15 cellular contexts compared by ENCODE assay signal in the genomic region with DNA sequence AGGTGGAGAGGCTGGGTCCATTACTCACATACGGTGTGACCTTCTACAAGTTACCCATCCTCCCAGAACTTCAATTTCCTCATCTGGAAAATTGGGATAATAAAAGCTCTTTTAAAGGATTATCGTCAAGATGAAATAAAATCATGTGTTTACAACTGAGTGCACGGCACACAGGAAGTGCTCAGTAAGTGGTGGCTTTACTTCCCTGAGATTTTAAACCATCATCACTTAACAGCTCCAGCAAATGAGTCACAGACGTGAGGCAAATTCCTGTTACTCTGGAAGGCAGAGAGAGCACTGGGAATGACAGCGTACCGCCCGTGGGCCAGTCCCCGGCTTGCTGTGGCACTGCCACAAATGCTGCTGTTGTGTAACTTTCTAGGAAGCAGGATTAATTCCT.
DNase-seq lines count a peak whose midpoint lies in the region; ATAC-seq and TF ChIP-seq lines count a peak whose summit lies in the region.
"Had no signal": no experiment of that assay in that cellular context is flagged by ENCODE, and none has a peak within 500 bp of the region (broad histone marks: within the 10 kb centered on the region; RNA-seq: fewer than 3 reads in every experiment).

No MANE protein-coding gene starts in this region.

- TF ChIP-seq POLR2A in spleen (IDR thresholded peaks at IDR 0.05) = no peak

- H3K4me3 ChIP-seq in foreskin fibroblast (ENCODE audit: low read depth in 1 of 2, low read length in 2 of 2) = peak overlapping the region in 1 of 2 donors; percentile 26
- H3K4me3 ChIP-seq in spleen = no peak overlapping the region
- H3K4me3 ChIP-seq: HAP-1 had no signal

- H3K27ac ChIP-seq in RWPE1 = no peak overlapping the region
- no peak overlapping the region for H3K27ac ChIP-seq in spleen

- H3K9me3 ChIP-seq in spleen = peaks cover 0 to 3% (median 0%) of the 10 kb centered on the region in 8 donors
- H3K9me3 ChIP-seq: HAP-1 had no signal

- TF ChIP-seq CTCF in foreskin fibroblast (IDR thresholded peaks at IDR 0.05; ENCODE audit: low read depth, low read length) (no peak), RWPE1 (conservative IDR thresholded peaks at IDR 0.05; ENCODE audit: low read depth) (no peak), spleen (IDR thresholded peaks at IDR 0.05 in 8 of 11, conservative IDR thresholded peaks at IDR 0.05 in 3 of 11) (no peak)

- POLR2A ChIA-PET in RWPE1 (lab: Yijun Ruan, JAX; ENCODE audit: low non-redundant PET) = no interaction called here

- no peaks in the 10 kb centered on the region for H3K27me3 ChIP-seq in spleen (replicated peaks in 1 of 7)

- DNase-seq in left ventricle myocardium superior (no peak), cardiac septum (ENCODE audit: low spot score) (no peak), RKO (ENCODE audit: low spot score) (peak; percentile 88), foreskin fibroblast (peak; percentile 61 to 73), NCI-H345 treated with DMSO at 0.1 percent for 48 hours (lab: John Stamatoyannopoulos, UW; ENCODE audit: unreplicated experiment) (no peak), RWPE1 (ENCODE audit: low spot score) (no peak), spleen (no peak)
- no peak for DNase-seq in activated CD4-positive, CD25-positive, alpha-beta regulatory T cell treated with anti-CD3 and anti-CD28 coated beads, Interleukin-2, amount 50 U/mL, for 72 hours
- DNase-seq: activated CD4-positive, alpha-beta memory T cell treated with anti-CD3 and anti-CD28 coated beads for 36 hours; natural killer cell; NCI-H1048; NCI-H526 treated with DMSO at 0.1 percent for 48 hours; stimulated activated naive B cell treated with anti-CD40 and anti-IgM and Interleukin-4, amounts not matched to agents 10 μg/mL and 1 μg/mL and 100 μg/mL, for 72 hours; SW 1271 had no signal

- WGBS in spleen, 5 donors = 31 to 49% (median 43%) methylated on average over 8 of the region's 8 CpGs

- H3K4me1 ChIP-seq in spleen = no peaks in the 10 kb centered on the region
- H3K4me1 ChIP-seq: HAP-1 had no signal

- CTCF ChIA-PET in RWPE1 (lab: Yijun Ruan, JAX) = no interaction called here

- peak; percentile 18 for ATAC-seq in left ventricle myocardium superior
- ATAC-seq: natural killer cell; stimulated activated naive B cell treated with anti-CD40 and anti-IgM and Interleukin-4, amounts not matched to agents 10 μg/mL and 1 μg/mL and 100 μg/mL, for 72 hours had no signal

- no peaks in the 10 kb centered on the region for H3K36me3 ChIP-seq in spleen
- H3K36me3 ChIP-seq: HAP-1 had no signal

- intact Hi-C loops in left ventricle myocardium superior (cut with micrococcal nuclease) = no loop called here
- intact Hi-C loops in cardiac septum (cut with DNase I) = no loop called here
- intact Hi-C loops in spleen (cut with DNase I; ENCODE audit: low total_unique reads) = no loop called here

Comparison
In these comparisons a context has a peak if more than half of its experiments do, and no peak if none do; other contexts are left out.
1. DNase-seq: peak in RKO (single experiment) and foreskin fibroblast (2 of 2); none in left ventricle myocardium superior (single experiment), cardiac septum (single experiment), NCI-H345 treated with DMSO at 0.1 percent for 48 hours (single experiment), RWPE1 (single experiment), spleen (single experiment) and activated CD4-positive, CD25-positive, alpha-beta regulatory T cell treated with anti-CD3 and anti-CD28 coated beads, Interleukin-2, amount 50 U/mL, for 72 hours (single experiment).